ENCODE assay signal across 1 cellular context in the genomic region with DNA sequence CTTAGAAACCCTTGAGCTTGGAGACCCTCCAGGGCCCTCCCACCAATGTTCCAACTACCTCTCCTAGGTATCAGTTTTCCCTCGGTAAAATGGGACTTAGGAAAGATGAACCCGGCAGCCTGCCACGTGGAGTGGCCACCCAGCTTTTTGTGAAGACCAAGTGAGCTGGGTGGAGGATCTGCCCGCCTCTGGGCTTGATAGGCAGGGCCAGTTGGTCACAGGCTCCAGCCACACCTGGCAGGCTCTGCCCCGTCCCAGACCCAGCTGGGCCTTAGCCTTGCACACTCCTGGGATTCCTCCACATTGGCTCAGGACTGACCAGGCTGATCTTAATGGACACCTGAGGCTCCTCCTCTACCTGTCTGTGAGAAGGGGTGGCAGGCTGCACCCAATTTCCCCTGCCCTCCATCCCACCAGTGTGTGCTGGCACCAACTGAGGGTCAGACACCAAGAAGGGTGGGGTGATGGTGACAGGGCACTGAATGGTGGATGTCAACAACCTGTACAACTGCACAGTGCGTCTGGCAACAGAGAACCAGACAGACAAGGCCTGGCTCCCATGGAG.
TF ChIP-seq lines count a peak whose summit lies in the region.

No MANE protein-coding gene starts in this region.

TF ChIP-seq in K562, 482 proteins besides CTCF, POLR2A, EP300 and RAD21:
- TF ChIP-seq ZNF584 (CRISPR knock-in tag; IDR thresholded peaks at IDR 0.05; ENCODE audit: low read depth) (no peak), RFX1 (IDR thresholded peaks at IDR 0.05) (no peak), SMARCB1 (IDR thresholded peaks at IDR 0.05; ENCODE audit: insufficient read length, low read depth) (no peak)
TF ChIP-seq in K562: peak in this region for 0.
